Comparison of ENCODE assay signal across 25 cellular contexts in genomic region chr12:4719821-4720636, GRCh38. TPM values are rescaled to one million over a fixed set of nuclear protein-coding genes. Genes with fewer than 3 reads are reported as not detected.
DNase-seq lines count a peak whose midpoint lies in the region; ATAC-seq and TF ChIP-seq lines count a peak whose summit lies in the region.
"Had no signal": no experiment of that assay in that cellular context is flagged by ENCODE, and none has a peak within 500 bp of the region (broad histone marks: within the 10 kb centered on the region; RNA-seq: fewer than 3 reads in every experiment).

TSS of gene GALNT8 (plus strand) at chr12:4720400. CDS start at chr12:4720678, 278 bp downstream.

- no peak for TF ChIP-seq RAD21 in neural cell (conservative IDR thresholded peaks at IDR 0.05)

- BruUV-seq in A673 (replicated peaks; lab: Mats Ljungman, UMichigan): no TSS peak

- TF ChIP-seq CTCF in A673 (conservative IDR thresholded peaks at IDR 0.05; ENCODE audit: low read depth, low read length) (no peak), endothelial cell (IDR thresholded peaks at IDR 0.05; ENCODE audit: unreplicated experiment) (no peak), neural cell (IDR thresholded peaks at IDR 0.05; ENCODE audit: poor library complexity, severe bottlenecking) (no peak), heart right ventricle (IDR thresholded peaks at IDR 0.05) (no peak)

- H3K9ac ChIP-seq in neural cell (ENCODE audit: low read length): no peak within 1 kb of the TSS

- CTCF ChIA-PET in A673 (lab: Charles Lee): no interaction called here

- H3K9me3 Mint-ChIP-seq in endothelial cell (ENCODE audit: unreplicated experiment): no peaks in the 10 kb centered on the region
- H3K9me3 Mint-ChIP-seq: immature natural killer cell; naive thymus-derived CD8-positive, alpha-beta T cell; T-cell had no signal

- no peaks in the 10 kb centered on the region for H3F3A ChIP-seq in neural cell (ENCODE audit: insufficient read depth, low read length, poor library complexity, severe bottlenecking)

- no peak for ATAC-seq in heart right ventricle
- ATAC-seq: GM12878; naive thymus-derived CD8-positive, alpha-beta T cell; T-cell had no signal

- no peaks in the 10 kb centered on the region for H3K79me2 ChIP-seq in neural cell (replicated peaks; ENCODE audit: insufficient read depth, low read length)

- WGBS in heart right ventricle, 2 donors: 75 to 79% methylated on average over 18 of the region's 18 CpGs

- no peaks in the 10 kb centered on the region for H3K9me3 ChIP-seq in A673 (ENCODE audit: low read depth, low read length, poor library complexity, severe bottlenecking)
- no peaks in the 10 kb centered on the region for H3K9me3 ChIP-seq in neural cell (ENCODE audit: low read length)
- H3K9me3 ChIP-seq in heart right ventricle: no peaks in the 10 kb centered on the region

- H2AFZ ChIP-seq in neural cell (ENCODE audit: low read depth, low read length): no peak within 1 kb of the TSS

- peaks cover 6% of the 10 kb centered on the region for H3K36me3 Mint-ChIP-seq in endothelial cell (ENCODE audit: low read depth, unreplicated experiment)
- H3K36me3 Mint-ChIP-seq: immature natural killer cell, T-cell had no signal

- peaks cover 27% of the 10 kb centered on the region for H3K4me1 Mint-ChIP-seq in endothelial cell (ENCODE audit: unreplicated experiment)
- H3K4me1 Mint-ChIP-seq: immature natural killer cell, T-cell had no signal

- H3K27ac ChIP-seq in A673 (ENCODE audit: low read depth, low read length, poor library complexity, severe bottlenecking): no peak within 1 kb of the TSS
- H3K27ac ChIP-seq in neural cell (ENCODE audit: low read length): no peak within 1 kb of the TSS
- no peak within 1 kb of the TSS for H3K27ac ChIP-seq in heart right ventricle
- H3K27ac ChIP-seq: skin epidermis had no signal

- peaks cover 3% of the 10 kb centered on the region for H3K27me3 Mint-ChIP-seq in endothelial cell (ENCODE audit: unreplicated experiment)

- H3K36me3 ChIP-seq in A673 (ENCODE audit: insufficient read depth, low read length, poor library complexity, severe bottlenecking) (no peaks in the 10 kb centered on the region), neural cell (ENCODE audit: insufficient read depth, low read length) (no peaks in the 10 kb centered on the region), heart right ventricle (no peaks in the 10 kb centered on the region)

- H3K9me2 ChIP-seq in neural cell (ENCODE audit: insufficient read depth, low read length): no peaks in the 10 kb centered on the region

- TF ChIP-seq EP300 in neural cell (conservative IDR thresholded peaks at IDR 0.05; ENCODE audit: poor library complexity, severe bottlenecking): no peak

- H3K27me3 ChIP-seq in A673 (replicated peaks; ENCODE audit: insufficient read depth, low read depth, low read length, poor library complexity): peaks cover 6% of the 10 kb centered on the region
- H3K27me3 ChIP-seq in neural cell (ENCODE audit: insufficient read depth, low read depth, low read length): no peaks in the 10 kb centered on the region
- peaks cover 0 to 20% (median 9%) of the 10 kb centered on the region in 7 donors for H3K27me3 ChIP-seq in heart right ventricle

- POLR2A ChIA-PET in A673 (lab: Charles Lee; ENCODE audit: low non-redundant PET): no interaction called here

- H3K4me1 ChIP-seq in A673 (ENCODE audit: insufficient read depth, low read length, poor library complexity, severe bottlenecking): no peaks in the 10 kb centered on the region
- H3K4me1 ChIP-seq in heart right ventricle: no peaks in the 10 kb centered on the region

- no peak within 1 kb of the TSS for H3K4me3 Mint-ChIP-seq in endothelial cell (ENCODE audit: unreplicated experiment)
- H3K4me3 Mint-ChIP-seq: immature natural killer cell; naive thymus-derived CD8-positive, alpha-beta T cell; T-cell had no signal

- peak within 1 kb of the TSS; percentile 19 for H3K27ac Mint-ChIP-seq in endothelial cell (ENCODE audit: unreplicated experiment)
- H3K27ac Mint-ChIP-seq: immature natural killer cell, T-cell had no signal

- H4K20me1 ChIP-seq in neural cell (ENCODE audit: insufficient read depth): no peaks in the 10 kb centered on the region

- intact Hi-C loops in A673 (cut with micrococcal nuclease; ENCODE audit: unreplicated experiment): no loop called here
- intact Hi-C loops in heart right ventricle (cut with DNase I): no loop called here

- DNase-seq in A673 (ENCODE audit: low spot score): peak; percentile 38
- peak; percentile 12 to 73 for DNase-seq in NCI-H524 (lab: John Stamatoyannopoulos, UW)
- no peak for DNase-seq in endothelial cell (ENCODE audit: low spot score)
- no peak for DNase-seq in NCI-H446 (lab: John Stamatoyannopoulos, UW)
- no peak for DNase-seq in midbrain (lab: John Stamatoyannopoulos, UW)
- no peak for DNase-seq in foreskin melanocyte
- DNase-seq in heart right ventricle: no peak
- DNase-seq: activated CD4-positive, alpha-beta T cell treated with anti-CD3 and anti-CD28 coated beads, Interleukin-2, amount 50 U/mL, for 48 hours; activated naive CD4-positive, alpha-beta T cell treated with anti-CD3 and anti-CD28 coated beads, Interleukin-2, amount 50 U/mL, for 16 hours; GF-D8; immature natural killer cell; naive thymus-derived CD8-positive, alpha-beta T cell; NCI-H187; NCI-H510A; posterior cingulate gyrus; Right ventricle myocardium superior; stimulated activated CD4-positive, alpha-beta T cell treated with anti-CD3 and anti-CD28 coated beads, Interleukin-4, amount 100 ng/mL, for 1 hour; T-cell had no signal

- no peak within 1 kb of the TSS for H3K4me2 ChIP-seq in neural cell (ENCODE audit: low read length)

- H3K4me3 ChIP-seq in A673 (ENCODE audit: low read depth, low read length, poor library complexity, severe bottlenecking) (no peak within 1 kb of the TSS), neural cell (ENCODE audit: low read length) (no peak within 1 kb of the TSS), heart right ventricle (no peak within 1 kb of the TSS)
- H3K4me3 ChIP-seq: GM12878, lung, skin epidermis had no signal

TF ChIP-seq in neural cell, 6 proteins besides CTCF, POLR2A, EP300 and RAD21:
- TF ChIP-seq EZH2 (IDR thresholded peaks at IDR 0.05; ENCODE audit: borderline replicate concordance, insufficient read depth, low read length, poor library complexity, severe bottlenecking) (no peak), POLR2AphosphoS5 (IDR thresholded peaks at IDR 0.05) (no peak), MXI1 (conservative IDR thresholded peaks at IDR 0.05; ENCODE audit: poor library complexity, severe bottlenecking) (no peak), TAF1 (IDR thresholded peaks at IDR 0.05; ENCODE audit: low read depth) (no peak), REST (IDR thresholded peaks at IDR 0.05; ENCODE audit: borderline replicate concordance) (no peak), SMC3 (conservative IDR thresholded peaks at IDR 0.05; ENCODE audit: poor library complexity) (no peak)

RNA-seq across cellular contexts. Expression of gene GALNT8, which starts in this region (rescaled TPM):
- not detected in 2 replicates for total RNA-seq in A673 (2021)
- total RNA-seq in endothelial cell (ENCODE audit: unreplicated experiment): 31.6 TPM
- 25.8 and 25.9 TPM in 2 replicates for polyA plus RNA-seq in neural cell
- 40.9 and 43.1 TPM in 2 replicates for polyA minus RNA-seq in neural cell
- 1 to 10 TPM; 1.1 to 5.7 (median 1.6) TPM for total RNA-seq in heart right ventricle
- 1 to 10 TPM in 1 of 2 donors, under 1 TPM in 1; 0.42 to 1.3 TPM for polyA plus RNA-seq in heart right ventricle
- total RNA-seq: A172, MCF 10A had no signal
- polyA plus RNA-seq: BJ had no signal

Comparison
In these comparisons a context has a peak if more than half of its experiments do, and no peak if none do; other contexts are left out.
1. RNA of gene GALNT8 (polyA plus RNA-seq): 25.8 to 25.9 TPM in neural cell; 0.42 to 1.3 TPM in heart right ventricle; every median in the first group is over 10 times any median in the second.
2. Peak in DNase-seq in A673; RNA of the gene not detected or under 1 TPM.
3. DNase-seq: peak in NCI-H524 (2 of 2); none in endothelial cell (single experiment), NCI-H446 (0 of 2), midbrain (single experiment), foreskin melanocyte (single experiment) and heart right ventricle (0 of 2).